ENCODE assay signal across 13 cellular contexts in genomic region chr7:135923700-135924261, GRCh38. TPM values are rescaled to one million over a fixed set of nuclear protein-coding genes. Genes with fewer than 3 reads are reported as not detected.
DNase-seq lines count a peak whose midpoint lies in the region; ATAC-seq and TF ChIP-seq lines count a peak whose summit lies in the region.
"Had no signal": no experiment of that assay in that cellular context is flagged by ENCODE, and none has a peak within 500 bp of the region (broad histone marks: within the 10 kb centered on the region; RNA-seq: fewer than 3 reads in every experiment).

No MANE protein-coding gene starts in this region.

- H3K9me3 Mint-ChIP-seq in activated CD4-positive, alpha-beta T cell treated with anti-CD3 and anti-CD28 coated beads for 36 hours (ENCODE audit: low read depth) = no peaks in the 10 kb centered on the region
- H3K9me3 Mint-ChIP-seq: central memory CD8-positive, alpha-beta T cell had no signal

- CTCF ChIA-PET in activated CD4-positive, alpha-beta T cell treated with anti-CD3 and anti-CD28 coated beads for 36 hours (lab: Charles Lee) = interaction anchor here (1.2 kb wide), 1 partner anchor 9 kb away, joined by 4 read pairs; no protein-coding TSS in a partner anchor

- intact Hi-C loops in activated CD4-positive, alpha-beta T cell treated with anti-CD3 and anti-CD28 coated beads for 36 hours (cut with DNase I, micrococcal nuclease) = no loop called here

- H3K4me3 Mint-ChIP-seq in activated CD4-positive, alpha-beta T cell treated with anti-CD3 and anti-CD28 coated beads for 36 hours = no peak overlapping the region
- H3K4me3 Mint-ChIP-seq: B cell; central memory CD8-positive, alpha-beta T cell had no signal

- TF ChIP-seq CTCF in fibroblast of pulmonary artery (IDR thresholded peaks at IDR 0.05; ENCODE audit: low read length, missing control alignments) (no peak), GM13976 (IDR thresholded peaks at IDR 0.05; ENCODE audit: borderline replicate concordance, control extremely low read depth, extremely low read depth, insufficient read depth, missing control alignments) (no peak)

- ATAC-seq in SK-N-SH treated with all-trans-retinoic acid at 6 μM for 48 hours = peak; percentile 86
- ATAC-seq in activated CD4-positive, alpha-beta T cell treated with anti-CD3 and anti-CD28 coated beads for 36 hours = no peak
- ATAC-seq: left lobe of liver had no signal

- H3K27me3 Mint-ChIP-seq in activated CD4-positive, alpha-beta T cell treated with anti-CD3 and anti-CD28 coated beads for 36 hours = no peaks in the 10 kb centered on the region
- H3K27me3 Mint-ChIP-seq: B cell; central memory CD8-positive, alpha-beta T cell had no signal

- DNase-seq in SIG-M5 treated with dmso at 0.1 percent for 504 hours (lab: John Stamatoyannopoulos, UW; ENCODE audit: unreplicated experiment) (peak; percentile 15), SIG-M5 (lab: John Stamatoyannopoulos, UW) (no peak), fibroblast of pulmonary artery (ENCODE audit: low read depth) (peak; percentile 93), stromal cell of bone marrow (ENCODE audit: low read depth) (peak; percentile 96), HuH-7.5 (ENCODE audit: low spot score) (no peak), GM13976 (ENCODE audit: low spot score) (no peak)
- no peak for DNase-seq in activated CD4-positive, alpha-beta T cell treated with anti-CD3 and anti-CD28 coated beads for 36 hours
- DNase-seq: NCI-H446, WERI-Rb-1 had no signal

- POLR2A ChIA-PET in activated CD4-positive, alpha-beta T cell treated with anti-CD3 and anti-CD28 coated beads for 36 hours (lab: Charles Lee) = no interaction called here

- no peaks in the 10 kb centered on the region for H3K4me1 Mint-ChIP-seq in activated CD4-positive, alpha-beta T cell treated with anti-CD3 and anti-CD28 coated beads for 36 hours
- H3K4me1 Mint-ChIP-seq: central memory CD8-positive, alpha-beta T cell had no signal

- no peak overlapping the region for H3K27ac Mint-ChIP-seq in activated CD4-positive, alpha-beta T cell treated with anti-CD3 and anti-CD28 coated beads for 36 hours
- H3K27ac Mint-ChIP-seq: B cell had no signal

- in situ Hi-C loops in GM13976 (cut with MboI; ENCODE audit: low sequenced_read_pairs, unreplicated experiment) = no loop called here

- peaks cover 16% of the 10 kb centered on the region for H3K36me3 Mint-ChIP-seq in activated CD4-positive, alpha-beta T cell treated with anti-CD3 and anti-CD28 coated beads for 36 hours (ENCODE audit: low read depth)

- no peak overlapping the region for H3K4me3 ChIP-seq in fibroblast of pulmonary artery (replicated peaks; ENCODE audit: low read depth, low read length)

TF ChIP-seq in SK-N-SH treated with all-trans-retinoic acid at 6 μM for 48 hours, 23 proteins besides CTCF, POLR2A, EP300 and RAD21:
- TF ChIP-seq ZNF8 (CRISPR knock-in tag; IDR thresholded peaks at IDR 0.05) (no peak), ZFP3 (CRISPR knock-in tag; IDR thresholded peaks at IDR 0.05) (0 out of 2 replicates have a peak, but pooled peaks have one; percentile 10)

RNA-seq across cellular contexts. Expression of gene MTPN, which starts 53.4 kb away (rescaled TPM):
- total RNA-seq in activated CD4-positive, alpha-beta T cell treated with anti-CD3 and anti-CD28 coated beads for 36 hours = 100 to 1,000 TPM; 123 to 136 TPM

Comparison
In these comparisons a context has a peak if more than half of its experiments do, and no peak if none do; other contexts are left out.
1. DNase-seq: peak in SIG-M5 treated with dmso at 0.1 percent for 504 hours (single experiment), fibroblast of pulmonary artery (single experiment) and stromal cell of bone marrow (single experiment); none in SIG-M5 (single experiment), HuH-7.5 (single experiment), GM13976 (single experiment) and activated CD4-positive, alpha-beta T cell treated with anti-CD3 and anti-CD28 coated beads for 36 hours (single experiment).